In genomic region chr4:1723131-1723801, GRCh38 we compare ENCODE assay signal across 1 cellular context.
TF ChIP-seq lines count a peak whose summit lies in the region.

No MANE protein-coding gene starts in this region.

TF ChIP-seq in GM12878, 131 proteins besides CTCF, POLR2A, EP300 and RAD21 (continues in another document):
- TF ChIP-seq ATF7 (IDR thresholded peaks at IDR 0.05; ENCODE audit: low read depth) (peak; percentile 42), MAX (IDR thresholded peaks at IDR 0.05; ENCODE audit: low read depth, low read length) (peak; percentile 40; the same call in 1 of the 2 replicates), CREM (IDR thresholded peaks at IDR 0.05; ENCODE audit: low read depth) (0 out of 2 replicates have a peak, but pooled peaks have one; percentile 12), BHLHE40 (IDR thresholded peaks at IDR 0.05; ENCODE audit: borderline replicate concordance in 1 of 2, low read depth in 2 of 2, low read length in 1 of 2) (peak; percentile 62 to 84; a peak in 3 of 4 replicates), ZBED1 (IDR thresholded peaks at IDR 0.05; ENCODE audit: borderline replicate concordance) (no peak), MLLT1 (IDR thresholded peaks at IDR 0.05) (no peak), SPI1 (IDR thresholded peaks at IDR 0.05; ENCODE audit: borderline replicate concordance, insufficient read depth, low read depth, low read length) (peak; percentile 73), RELA (IDR thresholded peaks at IDR 0.05; ENCODE audit: borderline replicate concordance, partially characterized antibody) (no peak), WRNIP1 (IDR thresholded peaks at IDR 0.05; ENCODE audit: borderline replicate concordance, low read depth, low read length) (no peak), MYB (IDR thresholded peaks at IDR 0.05; ENCODE audit: borderline replicate concordance, low read depth, low read length) (no peak), NR2F1 (conservative IDR thresholded peaks at IDR 0.05) (peak; percentile 41), FOXK2 (IDR thresholded peaks at IDR 0.05) (peak; percentile 58), ZNF207 (IDR thresholded peaks at IDR 0.05; ENCODE audit: borderline replicate concordance) (no peak), SMARCA5 (IDR thresholded peaks at IDR 0.05) (no peak), CHD4 (IDR thresholded peaks at IDR 0.05) (no peak), HCFC1 (IDR thresholded peaks at IDR 0.05; ENCODE audit: low read length) (no peak), JUNB (IDR thresholded peaks at IDR 0.05) (no peak), ZNF274 (IDR thresholded peaks at IDR 0.05; ENCODE audit: insufficient read depth, insufficient read length) (no peak), STAT3 (IDR thresholded peaks at IDR 0.05; ENCODE audit: low read depth, low read length) (no peak), IKZF2 (IDR thresholded peaks at IDR 0.05) (peak in 1 of 2 experiments; percentile 45; a peak in 3 of 4 replicates), PKNOX1 (IDR thresholded peaks at IDR 0.05) (no peak), GATAD2B (conservative IDR thresholded peaks at IDR 0.05; ENCODE audit: low read depth) (no peak; the same call in 1 of the 2 replicates), MXI1 (IDR thresholded peaks at IDR 0.05; ENCODE audit: low read depth, low read length) (peak; percentile 66; the same call in 1 of the 2 replicates), RB1 (IDR thresholded peaks at IDR 0.05; ENCODE audit: borderline replicate concordance) (no peak), SKIL (IDR thresholded peaks at IDR 0.05; ENCODE audit: low read depth, poor library complexity, severe bottlenecking) (peak; percentile 24), PRDM15 (CRISPR knock-in tag; IDR thresholded peaks at IDR 0.05) (no peak), ZBTB40 (IDR thresholded peaks at IDR 0.05; ENCODE audit: borderline replicate concordance) (peak; percentile 59; the same call in 1 of the 2 replicates), PAX5 (IDR thresholded peaks at IDR 0.05; ENCODE audit: borderline replicate concordance, low read depth, low read length) (peak; percentile 29; the same call in 1 of the 2 replicates), LARP7 (IDR thresholded peaks at IDR 0.05) (0 out of 2 replicates have a peak, but pooled peaks have one; percentile 36), E2F4 (IDR thresholded peaks at IDR 0.05; ENCODE audit: low read depth, low read length) (no peak), NKRF (conservative IDR thresholded peaks at IDR 0.05) (0 out of 2 replicates have a peak, but pooled peaks have one; percentile 31), ZNF622 (IDR thresholded peaks at IDR 0.05) (no peak), JUND (IDR thresholded peaks at IDR 0.05; ENCODE audit: low read depth, low read length) (no peak), TCF3 (IDR thresholded peaks at IDR 0.05; ENCODE audit: borderline replicate concordance, insufficient read depth, low read depth, low read length) (peak; percentile 60; the same call in 1 of the 2 replicates), DPF2 (IDR thresholded peaks at IDR 0.05) (0 out of 2 replicates have a peak, but pooled peaks have one; percentile 50), CBX5 (IDR thresholded peaks at IDR 0.05; ENCODE audit: low read depth) (no peak), BRCA1 (IDR thresholded peaks at IDR 0.05; ENCODE audit: low read depth, low read length) (no peak), KLF5 (IDR thresholded peaks at IDR 0.05; ENCODE audit: partially characterized antibody) (no peak), ZNF24 (IDR thresholded peaks at IDR 0.05) (no peak), ESRRA (IDR thresholded peaks at IDR 0.05; ENCODE audit: low read length) (no peak), YY1 (IDR thresholded peaks at IDR 0.05; ENCODE audit: low read depth, low read length) (peak; percentile 41; the same call in 1 of the 2 replicates), STAT1 (conservative IDR thresholded peaks at IDR 0.05) (no peak), BMI1 (IDR thresholded peaks at IDR 0.05; ENCODE audit: borderline replicate concordance) (no peak), RUNX3 (IDR thresholded peaks at IDR 0.05; ENCODE audit: low read length) (peak; percentile 37; the same call in 1 of the 2 replicates), ZNF217 (IDR thresholded peaks at IDR 0.05) (no peak), SUPT20H (IDR thresholded peaks at IDR 0.05; ENCODE audit: borderline replicate concordance, control insufficient read depth, low read depth, low read length) (no peak)
